In genomic region chr20:6835609-6836008, GRCh38 we compare ENCODE assay signal across 28 cellular contexts.
"Had no signal": no experiment of that assay in that cellular context is flagged by ENCODE, and none has a peak within 500 bp of the region (broad histone marks: within the 10 kb centered on the region; RNA-seq: fewer than 3 reads in every experiment).

No MANE protein-coding gene starts in this region.

- ATAC-seq: stimulated activated effector memory CD8-positive, alpha-beta T cell treated with anti-CD3 and anti-CD28 coated beads, Interleukin-12 subunit alpha, Interleukin-12 subunit beta, amount 100 ng/mL, for 72 hours; stimulated activated memory B cell treated with anti-CD40 and anti-IgM and Interleukin-4, amounts not matched to agents 10 μg/mL and 1 μg/mL and 100 μg/mL, for 72 hours; stimulated activated naive B cell treated with anti-CD40 and anti-IgM and Interleukin-4, amounts not matched to agents 10 μg/mL and 1 μg/mL and 100 μg/mL, for 72 hours; stimulated activated naive CD8-positive, alpha-beta T cell treated with anti-CD3 and anti-CD28 coated beads, Interleukin-15, amount 100 ng/mL, for 72 hours; stimulated activated naive CD8-positive, alpha-beta T cell treated with anti-CD3 and anti-CD28 coated beads, Interleukin-15, Interleukin-2, amounts not matched to agents 100 U/mL and 50 U/mL, for 24 hours; upper lobe of right lung had no signal

- H3K36me3 Mint-ChIP-seq: stimulated activated effector memory CD8-positive, alpha-beta T cell treated with anti-CD3 and anti-CD28 coated beads, Interleukin-12 subunit alpha, Interleukin-12 subunit beta, amount 100 ng/mL, for 72 hours; stimulated activated memory B cell treated with anti-CD40 and anti-IgM and Interleukin-4, amounts not matched to agents 10 μg/mL and 1 μg/mL and 100 μg/mL, for 72 hours; stimulated activated naive B cell treated with anti-CD40 and anti-IgM and Interleukin-4, amounts not matched to agents 10 μg/mL and 1 μg/mL and 100 μg/mL, for 72 hours; type B pancreatic cell had no signal

- H3K4me3 Mint-ChIP-seq: stimulated activated effector memory CD8-positive, alpha-beta T cell treated with anti-CD3 and anti-CD28 coated beads, Interleukin-12 subunit alpha, Interleukin-12 subunit beta, amount 100 ng/mL, for 72 hours; stimulated activated memory B cell treated with anti-CD40 and anti-IgM and Interleukin-4, amounts not matched to agents 10 μg/mL and 1 μg/mL and 100 μg/mL, for 72 hours; stimulated activated naive B cell treated with anti-CD40 and anti-IgM and Interleukin-4, amounts not matched to agents 10 μg/mL and 1 μg/mL and 100 μg/mL, for 72 hours; stimulated activated naive CD8-positive, alpha-beta T cell treated with anti-CD3 and anti-CD28 coated beads, Interleukin-15, amount 100 ng/mL, for 72 hours; stimulated activated naive CD8-positive, alpha-beta T cell treated with anti-CD3 and anti-CD28 coated beads, Interleukin-15, Interleukin-2, amounts not matched to agents 100 ng/mL and 50 ng/mL, for 24 hours; type B pancreatic cell had no signal

- H3K9me3 ChIP-seq: stomach, suprapubic skin, testis, thoracic aorta, thyroid gland, tibial artery, tibial nerve, transverse colon, upper lobe of left lung, upper lobe of right lung, uterus, vagina had no signal

- H3K27ac ChIP-seq: stomach, suprapubic skin, testis, thoracic aorta, thyroid gland, tibial artery, tibial nerve, transverse colon, upper lobe of left lung, upper lobe of right lung, uterus, vagina had no signal

- DNase-seq: stimulated activated CD4-positive, alpha-beta T cell treated with anti-CD3 and anti-CD28 coated beads, Interleukin-4, amount 100 ng/mL, for 1 hour; stimulated activated CD4-positive, alpha-beta T cell treated with anti-CD3 and anti-CD28 coated beads, Interleukin-4, amount 100 ng/mL, for 24 hours; stimulated activated CD4-positive, alpha-beta T cell treated with anti-CD3 and anti-CD28 coated beads, Interleukin-4, amount 100 ng/mL, for 4 hours; stimulated activated CD8-positive, alpha-beta memory T cell treated with anti-CD3 and anti-CD28 coated beads, Interleukin-4, amount 100 ng/mL, for 48 hours; stimulated activated naive B cell treated with anti-CD40 and anti-IgM and Interleukin-4, amounts not matched to agents 10 μg/mL and 1 μg/mL and 100 μg/mL, for 72 hours; stimulated activated naive CD4-positive, alpha-beta T cell; stimulated activated naive CD4-positive, alpha-beta T cell treated with Interleukin-2 at 50 U/mL for 16 hours; stimulated activated naive CD8-positive, alpha-beta T cell treated with anti-CD3 and anti-CD28 coated beads, Interleukin-15, amount 100 ng/mL, for 72 hours; stimulated activated naive CD8-positive, alpha-beta T cell treated with anti-CD3 and anti-CD28 coated beads, Interleukin-15, Interleukin-2, amounts not matched to agents 100 U/mL and 50 U/mL, for 24 hours; stomach; substantia nigra; testis; thyroid gland; tibial artery; transverse colon; trophoblast cell; upper lobe of left lung; upper lobe of right lung; uterus had no signal

- H3K27me3 Mint-ChIP-seq: stimulated activated memory B cell treated with anti-CD40 and anti-IgM and Interleukin-4, amounts not matched to agents 10 μg/mL and 1 μg/mL and 100 μg/mL, for 72 hours; stimulated activated naive CD8-positive, alpha-beta T cell treated with anti-CD3 and anti-CD28 coated beads, Interleukin-15, amount 100 ng/mL, for 72 hours had no signal

- H3K4me3 ChIP-seq: stomach, suprapubic skin, testis, thoracic aorta, thyroid gland, tibial artery, tibial nerve, transverse colon, upper lobe of left lung, upper lobe of right lung, uterus, vagina had no signal

- H3K27ac Mint-ChIP-seq: stimulated activated effector memory CD8-positive, alpha-beta T cell treated with anti-CD3 and anti-CD28 coated beads, Interleukin-12 subunit alpha, Interleukin-12 subunit beta, amount 100 ng/mL, for 72 hours; stimulated activated memory B cell treated with anti-CD40 and anti-IgM and Interleukin-4, amounts not matched to agents 10 μg/mL and 1 μg/mL and 100 μg/mL, for 72 hours; stimulated activated naive B cell treated with anti-CD40 and anti-IgM and Interleukin-4, amounts not matched to agents 10 μg/mL and 1 μg/mL and 100 μg/mL, for 72 hours; stimulated activated naive CD8-positive, alpha-beta T cell treated with anti-CD3 and anti-CD28 coated beads, Interleukin-15, amount 100 ng/mL, for 72 hours; stimulated activated naive CD8-positive, alpha-beta T cell treated with anti-CD3 and anti-CD28 coated beads, Interleukin-15, Interleukin-2, amounts not matched to agents 100 ng/mL and 50 ng/mL, for 24 hours; type B pancreatic cell had no signal

- H3K4me1 ChIP-seq: stomach, suprapubic skin, testis, thyroid gland, tibial artery, tibial nerve, transverse colon, upper lobe of left lung, upper lobe of right lung, uterus, vagina had no signal

- H3K4me1 Mint-ChIP-seq: stimulated activated effector memory CD8-positive, alpha-beta T cell treated with anti-CD3 and anti-CD28 coated beads, Interleukin-12 subunit alpha, Interleukin-12 subunit beta, amount 100 ng/mL, for 72 hours; stimulated activated memory B cell treated with anti-CD40 and anti-IgM and Interleukin-4, amounts not matched to agents 10 μg/mL and 1 μg/mL and 100 μg/mL, for 72 hours; stimulated activated naive B cell treated with anti-CD40 and anti-IgM and Interleukin-4, amounts not matched to agents 10 μg/mL and 1 μg/mL and 100 μg/mL, for 72 hours; stimulated activated naive CD8-positive, alpha-beta T cell treated with anti-CD3 and anti-CD28 coated beads, Interleukin-15, amount 100 ng/mL, for 72 hours had no signal

- H3K9me3 Mint-ChIP-seq: stimulated activated memory B cell treated with anti-CD40 and anti-IgM and Interleukin-4, amounts not matched to agents 10 μg/mL and 1 μg/mL and 100 μg/mL, for 72 hours; stimulated activated naive B cell treated with anti-CD40 and anti-IgM and Interleukin-4, amounts not matched to agents 10 μg/mL and 1 μg/mL and 100 μg/mL, for 72 hours; stimulated activated naive CD8-positive, alpha-beta T cell treated with anti-CD3 and anti-CD28 coated beads, Interleukin-15, amount 100 ng/mL, for 72 hours; stimulated activated naive CD8-positive, alpha-beta T cell treated with anti-CD3 and anti-CD28 coated beads, Interleukin-15, Interleukin-2, amounts not matched to agents 100 ng/mL and 50 ng/mL, for 24 hours had no signal

- FAIRE-seq: urothelium cell line had no signal

- H3K27me3 ChIP-seq: suprapubic skin, testis, thyroid gland, tibial artery, tibial nerve, transverse colon, upper lobe of left lung, upper lobe of right lung, uterus, vagina had no signal

- H3K36me3 ChIP-seq: stomach, suprapubic skin, thoracic aorta, thyroid gland, tibial artery, tibial nerve, transverse colon, upper lobe of left lung, upper lobe of right lung, uterus, vagina had no signal
